Comparison of ENCODE assay signal across 8 cellular contexts in the genomic region with DNA sequence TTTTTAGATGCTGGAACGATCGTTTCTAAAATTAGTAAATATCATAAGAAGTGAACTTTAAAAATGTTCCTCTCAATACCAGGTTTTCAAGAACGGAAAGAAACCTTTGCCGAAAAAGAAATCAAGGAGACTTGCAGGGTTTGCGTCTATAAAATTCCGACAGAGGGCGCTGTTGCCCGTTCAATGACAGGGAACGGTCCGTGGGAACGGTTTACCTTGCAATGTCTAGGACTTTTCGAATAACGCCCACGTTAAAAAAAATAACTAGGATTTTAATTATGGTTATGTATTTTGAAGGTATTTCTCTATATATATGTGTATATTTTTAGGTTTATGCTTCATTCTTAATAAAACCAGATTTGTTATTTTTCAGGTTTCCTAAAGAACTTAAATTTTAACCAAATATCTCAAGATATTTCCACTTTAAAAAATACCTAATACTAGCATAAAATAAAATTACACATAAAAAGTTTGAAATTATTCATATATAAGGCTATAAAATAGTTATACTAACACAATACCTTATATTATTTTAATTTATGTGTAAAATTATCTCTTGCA. TPM values are rescaled to one million over a fixed set of nuclear protein-coding genes. Genes with fewer than 3 reads are reported as not detected.
DNase-seq lines count a peak whose midpoint lies in the region; ATAC-seq and TF ChIP-seq lines count a peak whose summit lies in the region.

No MANE protein-coding gene starts in this region.

- ATAC-seq in GM21529 (IDR thresholded peaks at IDR 0.05; ENCODE audit: unreplicated experiment) (peak; percentile 86), gastroesophageal sphincter (no peak), omental fat pad (ENCODE audit: low FRiP score) (no peak), upper lobe of left lung (ENCODE audit: low FRiP score in 2 of 2) (peak in 1 of 2 donors; percentile 83)

- peaks cover 79% of the 10 kb centered on the region for H3K27me3 ChIP-seq in HUES64 (ENCODE audit: insufficient read depth, low read length)
- peaks cover 9% of the 10 kb centered on the region; the same call in 1 of the 2 replicates for H3K27me3 ChIP-seq in PC-9 (ENCODE audit: insufficient read depth, low read depth)
- H3K27me3 ChIP-seq in gastroesophageal sphincter, result peaks cover 91% of the 10 kb centered on the region
- peaks cover 0 to 32% (median 15%) of the 10 kb centered on the region in 4 donors for H3K27me3 ChIP-seq in upper lobe of left lung

- CTCF ChIA-PET in PC-9 (lab: Charles Lee), result no interaction called here

- H3K4me1 Mint-ChIP-seq in activated T-helper 2 cell treated with anti-CD3 and anti-CD28 coated beads, Interferon-gamma antibody, Interleukin-2, Interleukin-4, amounts not matched to agents 10 μg/mL and 5 μg/mL and 100 μg/mL, durations not matched to agents 14 hours and 24 hours and 36 hours (ENCODE audit: low read depth), result peaks cover 10% of the 10 kb centered on the region

- no peaks in the 10 kb centered on the region for H3K36me3 Mint-ChIP-seq in activated T-helper 2 cell treated with anti-CD3 and anti-CD28 coated beads, Interferon-gamma antibody, Interleukin-2, Interleukin-4, amounts not matched to agents 10 μg/mL and 5 μg/mL and 100 μg/mL, durations not matched to agents 14 hours and 24 hours and 36 hours (ENCODE audit: low read depth)

- TF ChIP-seq POLR2A in gastroesophageal sphincter (IDR thresholded peaks at IDR 0.05) (no peak), upper lobe of left lung (IDR thresholded peaks at IDR 0.05) (no peak)

- H3K4me1 ChIP-seq in HUES64 (ENCODE audit: insufficient read depth, low read length) (peaks cover 12% of the 10 kb centered on the region; the same call in 1 of the 2 replicates), PC-9 (replicated peaks; ENCODE audit: insufficient read depth) (no peaks in the 10 kb centered on the region), gastroesophageal sphincter (peaks cover 0 to 21% (median 10%) of the 10 kb centered on the region in 3 donors), upper lobe of left lung (peaks cover 4 to 19% (median 13%) of the 10 kb centered on the region in 4 donors)

- H4K20me1 ChIP-seq in PC-9 (ENCODE audit: insufficient read depth), result no peaks in the 10 kb centered on the region

- DNase-seq in EL, result peak; percentile 63
- DNase-seq in PC-9, result peak; percentile 48 to 53
- DNase-seq in activated T-helper 2 cell treated with anti-CD3 and anti-CD28 coated beads, Interferon-gamma antibody, Interleukin-2, Interleukin-4, amounts not matched to agents 10 μg/mL and 5 μg/mL and 100 μg/mL, durations not matched to agents 14 hours and 24 hours and 36 hours (ENCODE audit: low spot score), result peak; percentile 43
- peak; percentile 46 for DNase-seq in omental fat pad (ENCODE audit: low spot score)
- peak in 1 of 2 donors; percentile 69 for DNase-seq in upper lobe of left lung

- no peaks in the 10 kb centered on the region for H3K79me2 ChIP-seq in PC-9 (ENCODE audit: low read depth)

- no peaks in the 10 kb centered on the region for H3K36me3 ChIP-seq in HUES64 (ENCODE audit: insufficient read depth, low read length)
- no peaks in the 10 kb centered on the region for H3K36me3 ChIP-seq in PC-9 (ENCODE audit: low read depth)
- H3K36me3 ChIP-seq in gastroesophageal sphincter, result no peaks in the 10 kb centered on the region
- no peaks in the 10 kb centered on the region for H3K36me3 ChIP-seq in upper lobe of left lung

- POLR2A ChIA-PET in PC-9 (lab: Charles Lee; ENCODE audit: unreplicated experiment), result no interaction called here

- H3K9me3 Mint-ChIP-seq in activated T-helper 2 cell treated with anti-CD3 and anti-CD28 coated beads, Interferon-gamma antibody, Interleukin-2, Interleukin-4, amounts not matched to agents 10 μg/mL and 5 μg/mL and 100 μg/mL, durations not matched to agents 14 hours and 24 hours and 36 hours, result no peaks in the 10 kb centered on the region

- no peaks in the 10 kb centered on the region for H3K9me3 ChIP-seq in HUES64 (ENCODE audit: insufficient read depth, low read depth, low read length)
- H3K9me3 ChIP-seq in PC-9 (ENCODE audit: insufficient read depth, low read depth), result no peaks in the 10 kb centered on the region
- H3K9me3 ChIP-seq in gastroesophageal sphincter, result no peaks in the 10 kb centered on the region
- no peaks in the 10 kb centered on the region for H3K9me3 ChIP-seq in upper lobe of left lung

- peaks cover 46% of the 10 kb centered on the region for H3K27me3 Mint-ChIP-seq in activated T-helper 2 cell treated with anti-CD3 and anti-CD28 coated beads, Interferon-gamma antibody, Interleukin-2, Interleukin-4, amounts not matched to agents 10 μg/mL and 5 μg/mL and 100 μg/mL, durations not matched to agents 14 hours and 24 hours and 36 hours (ENCODE audit: low read depth)

- peak overlapping the region; percentile 83 for H3K4me3 Mint-ChIP-seq in activated T-helper 2 cell treated with anti-CD3 and anti-CD28 coated beads, Interferon-gamma antibody, Interleukin-2, Interleukin-4, amounts not matched to agents 10 μg/mL and 5 μg/mL and 100 μg/mL, durations not matched to agents 14 hours and 24 hours and 36 hours (ENCODE audit: low read depth)

- intact Hi-C loops in PC-9 (cut with micrococcal nuclease; ENCODE audit: unreplicated experiment), result loop anchor here (1.0 to 10.0 kb wide), 4 partner anchors 729 to 1205 kb away; no protein-coding TSS in a partner anchor
- intact Hi-C loops in activated T-helper 2 cell treated with anti-CD3 and anti-CD28 coated beads, Interferon-gamma antibody, Interleukin-2, Interleukin-4, amounts not matched to agents 10 μg/mL and 5 μg/mL and 100 μg/mL, durations not matched to agents 14 hours and 24 hours and 36 hours (cut with micrococcal nuclease), result loop anchor here (2.0 to 5.0 kb wide), 4 partner anchors 93 to 1206 kb away; no protein-coding TSS in a partner anchor

- BruUV-seq in PC-9 (replicated peaks; lab: Mats Ljungman, UMichigan), result no TSS peak

- peak overlapping the region; percentile 79 for H2AFZ ChIP-seq in PC-9

- H3K4me3 ChIP-seq in HUES64 (ENCODE audit: low read length) (peak overlapping the region; percentile 51), PC-9 (peak overlapping the region; percentile 57), gastroesophageal sphincter (peak overlapping the region; percentile 35 to 40), upper lobe of left lung (peak overlapping the region; percentile 13 to 52 (median 41))

- no peaks in the 10 kb centered on the region for H3K9me2 ChIP-seq in PC-9 (ENCODE audit: insufficient read depth)

- TF ChIP-seq CTCF in PC-9 (conservative IDR thresholded peaks at IDR 0.05), result peak; percentile 85
- peak; percentile 67 to 76 (median 71) for TF ChIP-seq CTCF in gastroesophageal sphincter (IDR thresholded peaks at IDR 0.05)
- TF ChIP-seq CTCF in omental fat pad (IDR thresholded peaks at IDR 0.05), result peak in 1 of 3 donors; percentile 31
- TF ChIP-seq CTCF in upper lobe of left lung (IDR thresholded peaks at IDR 0.05), result peak in 5 of 6 experiments; percentile 43 to 68 (median 60)

- peak overlapping the region; percentile 30; the same call in 1 of the 2 replicates for H3K9ac ChIP-seq in HUES64 (ENCODE audit: low read depth, low read length)

- H3K4me2 ChIP-seq in PC-9, result peak overlapping the region; percentile 92

- H3F3A ChIP-seq in PC-9 (ENCODE audit: insufficient read depth, low read depth), result no peaks in the 10 kb centered on the region

- TF ChIP-seq EP300 in gastroesophageal sphincter (IDR thresholded peaks at IDR 0.05) (no peak), upper lobe of left lung (IDR thresholded peaks at IDR 0.05) (no peak)

- no peak overlapping the region for H3K27ac Mint-ChIP-seq in activated T-helper 2 cell treated with anti-CD3 and anti-CD28 coated beads, Interferon-gamma antibody, Interleukin-2, Interleukin-4, amounts not matched to agents 10 μg/mL and 5 μg/mL and 100 μg/mL, durations not matched to agents 14 hours and 24 hours and 36 hours

- WGBS in HUES64, result 2% methylated on average over 11 of the region's 14 CpGs
- WGBS in gastroesophageal sphincter (ENCODE audit: low coverage in 1 of 2), 2 donors, result 1 to 2% methylated on average over 14 of the region's 14 CpGs
- WGBS in upper lobe of left lung, 2 donors, result 1 to 2% methylated on average over 14 of the region's 14 CpGs

- no peak overlapping the region for H3K27ac ChIP-seq in HUES64 (ENCODE audit: low read depth, low read length)
- H3K27ac ChIP-seq in PC-9, result no peak overlapping the region
- no peak overlapping the region for H3K27ac ChIP-seq in gastroesophageal sphincter
- no peak overlapping the region for H3K27ac ChIP-seq in upper lobe of left lung

RNA-seq across cellular contexts. Expression of a gene that starts 2.5 kb away (rescaled TPM):
- 2.2 TPM for polyA plus RNA-seq in HUES64 (2013, experiment 1 of 2)
- 5.4 TPM for polyA plus RNA-seq in HUES64 (2013, experiment 2 of 2)
- total RNA-seq in PC-9 (2021) (not detected in 2 replicates), gastroesophageal sphincter (under 1 TPM in 1 of 4 donors, not detected in 3; 0.25 TPM), omental fat pad (not detected), upper lobe of left lung (1 to 10 TPM in 1 of 6 donors, not detected in 5; 1.0 TPM)
- total RNA-seq in activated T-helper 2 cell treated with anti-CD3 and anti-CD28 coated beads, Interferon-gamma antibody, Interleukin-2, Interleukin-4, amounts not matched to agents 10 μg/mL and 5 μg/mL and 100 μg/mL, durations not matched to agents 14 hours and 24 hours and 36 hours, result not detected in 2 replicates
